Comparison of ENCODE assay signal across 20 cellular contexts in genomic region chr13:25836709-25837316, GRCh38.
A peak's percentile ranks its signal among the peaks of the same experiment; 100 is the strongest.
DNase-seq lines count a peak whose midpoint lies in the region; ATAC-seq, FAIRE-seq and TF ChIP-seq lines count a peak whose summit lies in the region.
"Had no signal": no experiment of that assay in that cellular context is flagged by ENCODE, and none has a peak within 500 bp of the region (broad histone marks: within the 10 kb centered on the region; RNA-seq: fewer than 3 reads in every experiment).

No MANE protein-coding gene starts in this region.

- H3K79me2 ChIP-seq in keratinocyte (ENCODE audit: control insufficient read depth, insufficient read depth, low read length): no peaks in the 10 kb centered on the region

- peak overlapping the region; percentile 76 for H2AFZ ChIP-seq in keratinocyte (ENCODE audit: control insufficient read depth, low read length)
- H2AFZ ChIP-seq: GM23338 had no signal

- no peak for TF ChIP-seq EP300 in suprapubic skin (IDR thresholded peaks at IDR 0.05)

- in situ Hi-C loops in SK-MEL-5 (cut with HindIII; ENCODE audit: low pct_unique_long_range_greater_than_20kb, low sequenced_read_pairs): no loop called here

- H3K4me2 ChIP-seq in keratinocyte (ENCODE audit: control insufficient read depth, extremely low read depth, insufficient read depth, low read depth, low read length): peak overlapping the region; percentile 46
- H3K4me2 ChIP-seq: GM23338 had no signal

- dilution Hi-C loops in keratinocyte (cut with MboI; ENCODE audit: extremely low pct_ligation_motif_present, low sequenced_read_pairs): no loop called here

- 70% methylated on average over 10 of the region's 10 CpGs for WGBS in suprapubic skin

- no peaks in the 10 kb centered on the region for H4K20me1 ChIP-seq in keratinocyte (ENCODE audit: control insufficient read depth, extremely low read depth, insufficient read depth, low read length)

- ATAC-seq in HG03108 (IDR thresholded peaks at IDR 0.05; ENCODE audit: unreplicated experiment) (no peak), GM19395 (IDR thresholded peaks at IDR 0.05; ENCODE audit: unreplicated experiment) (no peak)
- ATAC-seq: CD8-positive, alpha-beta T cell; GM23338; SK-N-SH treated with all-trans-retinoic acid at 6 μM for 48 hours had no signal

- H3K9me3 ChIP-seq in keratinocyte (ENCODE audit: control insufficient read depth, low read depth, low read length): no peaks in the 10 kb centered on the region
- H3K9me3 ChIP-seq in suprapubic skin: no peaks in the 10 kb centered on the region

- TF ChIP-seq CTCF in keratinocyte (optimal IDR thresholded peaks at IDR 0.05 in 1 of 3, IDR thresholded peaks at IDR 0.05 in 1 of 3, conservative IDR thresholded peaks at IDR 0.05 in 1 of 3; ENCODE audit: extremely low read depth in 1 of 3, insufficient read depth in 2 of 3, low read length in 3 of 3): no peak
- no peak for TF ChIP-seq CTCF in suprapubic skin (IDR thresholded peaks at IDR 0.05)

- H3K4me1 ChIP-seq in keratinocyte (ENCODE audit: control insufficient read depth, extremely low read depth, insufficient read depth, low read length): peaks cover 20% of the 10 kb centered on the region
- H3K4me1 ChIP-seq in suprapubic skin: no peaks in the 10 kb centered on the region

- H3K27me3 ChIP-seq in keratinocyte (ENCODE audit: control insufficient read depth, extremely low read depth, insufficient read depth, low read length) (no peaks in the 10 kb centered on the region), suprapubic skin (no peaks in the 10 kb centered on the region)

- peak overlapping the region; percentile 17 for H3K9ac ChIP-seq in keratinocyte (ENCODE audit: control insufficient read depth, extremely low read depth, insufficient read depth, low read length)

- H3K36me3 ChIP-seq in keratinocyte (ENCODE audit: control insufficient read depth in 2 of 2, extremely low read depth in 1 of 2, insufficient read depth in 2 of 2, low read length in 2 of 2) (no peaks in the 10 kb centered on the region), suprapubic skin (no peaks in the 10 kb centered on the region)

- no peaks in the 10 kb centered on the region for H3K9me1 ChIP-seq in keratinocyte (ENCODE audit: control insufficient read depth, extremely low read depth, insufficient read depth, low read length)

- DNase-seq in NCI-H2107 treated with DMSO at 0.1 percent for 48 hours (lab: John Stamatoyannopoulos, UW; ENCODE audit: unreplicated experiment) (peak; percentile 73), SK-MEL-5 (ENCODE audit: low read depth, low spot score) (peak; percentile 90), keratinocyte (ENCODE audit: low read depth, low spot score) (peak; percentile 66), suprapubic skin (ENCODE audit: low spot score in 2 of 2) (no peak), NCI-H446 treated with DMSO at 0.1 percent for 48 hours (lab: John Stamatoyannopoulos, UW) (no peak)
- DNase-seq: CD8-positive, alpha-beta T cell; DMS79 treated with DMSO at 0.1 percent for 48 hours; GDM1; HFFc6; MM.1S; NCI-H1105 treated with DMSO at 0.1 percent for 48 hours; NCI-H524; NK-92 treated with Interleukin-12 subunit alpha and Interleukin-12 subunit beta, amount 100 ng/mL, for 24 hours had no signal

- no peak overlapping the region for H3K4me3 ChIP-seq in keratinocyte (ENCODE audit: control insufficient read depth in 2 of 3, extremely low read depth in 1 of 3, insufficient read depth in 2 of 3, low read depth in 1 of 3, low read length in 3 of 3)
- H3K4me3 ChIP-seq in suprapubic skin: no peak overlapping the region
- H3K4me3 ChIP-seq: GM23338 had no signal

- H3K27ac ChIP-seq in keratinocyte (ENCODE audit: control insufficient read depth, insufficient read depth, low read length): peak overlapping the region; percentile 55
- peak overlapping the region; percentile 20 for H3K27ac ChIP-seq in suprapubic skin

- peak; percentile 90 for FAIRE-seq in keratinocyte (lab: Jason Lieb, UNC)
- FAIRE-seq: D721Med, GM12892, GM19239 had no signal

- TF ChIP-seq POLR2A in suprapubic skin (IDR thresholded peaks at IDR 0.05): no peak

Comparison
In these comparisons a context has a peak if more than half of its experiments do, and no peak if none do; other contexts are left out.
1. DNase-seq: peak in NCI-H2107 treated with DMSO at 0.1 percent for 48 hours (single experiment), SK-MEL-5 (single experiment) and keratinocyte (single experiment); none in suprapubic skin (0 of 2) and NCI-H446 treated with DMSO at 0.1 percent for 48 hours (single experiment).